In the genomic region with DNA sequence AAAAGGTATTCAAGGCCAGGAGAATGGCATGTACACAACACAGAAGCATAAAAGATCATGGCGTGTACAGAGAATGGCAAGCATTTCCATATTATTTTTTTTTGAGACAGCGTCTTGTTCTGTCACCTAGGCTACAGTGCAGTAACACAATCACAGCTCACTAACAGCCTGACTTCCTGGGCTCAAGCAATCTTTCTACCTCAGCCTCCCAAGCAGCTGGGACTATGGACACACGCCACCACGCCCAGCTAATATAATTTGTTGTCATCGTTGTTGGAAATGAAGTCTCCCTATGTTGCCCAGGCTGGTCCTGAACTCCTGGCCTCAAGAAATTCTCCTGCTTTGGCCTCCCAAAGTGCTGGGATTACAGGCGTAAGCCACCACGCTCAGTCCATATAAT, we compare ENCODE assay signal across 8 cellular contexts. TPM values are rescaled to one million over a fixed set of nuclear protein-coding genes. Genes with fewer than 3 reads are reported as not detected.
"Had no signal": no experiment of that assay in that cellular context is flagged by ENCODE, and none has a peak within 500 bp of the region (broad histone marks: within the 10 kb centered on the region; RNA-seq: fewer than 3 reads in every experiment).

No MANE protein-coding gene starts in this region.

- H3K4me3 Mint-ChIP-seq: IgD-negative memory B cell had no signal

- H3K27ac ChIP-seq: HL-60 had no signal

- H3K9me3 Mint-ChIP-seq: IgD-negative memory B cell had no signal

- H3K4me3 ChIP-seq: K562 had no signal

- ATAC-seq: HepG2, K562 had no signal

- FAIRE-seq: HepG2, HTR-8/SVneo, K562 had no signal

- DNase-seq: IMR-90, KBM-7 had no signal

- H3K27me3 Mint-ChIP-seq: IgD-negative memory B cell had no signal

RNA-seq across cellular contexts. Expression of a gene that starts 27.9 kb away (rescaled TPM):
- total RNA-seq: HT-29 had no signal
